Comparison of ENCODE assay signal across 11 cellular contexts in the genomic region with DNA sequence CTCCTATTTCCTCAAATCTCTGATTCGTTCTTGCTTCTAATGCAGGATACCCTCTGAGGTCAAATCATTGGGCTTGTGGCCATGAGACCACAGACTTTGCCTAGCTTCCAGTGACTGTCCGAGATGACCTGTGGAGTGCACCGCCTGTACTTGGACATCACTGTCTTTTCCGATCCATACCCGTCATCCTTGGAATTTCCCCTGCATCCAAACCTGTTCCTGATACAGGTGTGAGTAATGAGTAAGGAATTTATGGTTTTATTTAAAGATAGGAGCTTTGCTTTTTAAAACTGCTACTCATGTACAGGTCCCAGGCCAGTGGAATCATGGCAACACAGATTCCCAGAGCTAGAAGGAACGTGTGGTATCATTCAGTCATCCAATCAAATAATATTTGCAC. TPM values are rescaled to one million over a fixed set of nuclear protein-coding genes. Genes with fewer than 3 reads are reported as not detected.
"Had no signal": no experiment of that assay in that cellular context is flagged by ENCODE, and none has a peak within 500 bp of the region (broad histone marks: within the 10 kb centered on the region; RNA-seq: fewer than 3 reads in every experiment).

No MANE protein-coding gene starts in this region.

RNA-seq across cellular contexts. Expression of a gene that starts 35.6 kb away (rescaled TPM):
- total RNA-seq: cerebellum, colonic mucosa, fibroblast of villous mesenchyme, hepatocyte, lower lobe of right lung, mononuclear cell, natural killer cell, ovary, renal cortical epithelial cell, stomach, ureter had no signal
